15 cellular contexts compared by ENCODE assay signal in the genomic region with DNA sequence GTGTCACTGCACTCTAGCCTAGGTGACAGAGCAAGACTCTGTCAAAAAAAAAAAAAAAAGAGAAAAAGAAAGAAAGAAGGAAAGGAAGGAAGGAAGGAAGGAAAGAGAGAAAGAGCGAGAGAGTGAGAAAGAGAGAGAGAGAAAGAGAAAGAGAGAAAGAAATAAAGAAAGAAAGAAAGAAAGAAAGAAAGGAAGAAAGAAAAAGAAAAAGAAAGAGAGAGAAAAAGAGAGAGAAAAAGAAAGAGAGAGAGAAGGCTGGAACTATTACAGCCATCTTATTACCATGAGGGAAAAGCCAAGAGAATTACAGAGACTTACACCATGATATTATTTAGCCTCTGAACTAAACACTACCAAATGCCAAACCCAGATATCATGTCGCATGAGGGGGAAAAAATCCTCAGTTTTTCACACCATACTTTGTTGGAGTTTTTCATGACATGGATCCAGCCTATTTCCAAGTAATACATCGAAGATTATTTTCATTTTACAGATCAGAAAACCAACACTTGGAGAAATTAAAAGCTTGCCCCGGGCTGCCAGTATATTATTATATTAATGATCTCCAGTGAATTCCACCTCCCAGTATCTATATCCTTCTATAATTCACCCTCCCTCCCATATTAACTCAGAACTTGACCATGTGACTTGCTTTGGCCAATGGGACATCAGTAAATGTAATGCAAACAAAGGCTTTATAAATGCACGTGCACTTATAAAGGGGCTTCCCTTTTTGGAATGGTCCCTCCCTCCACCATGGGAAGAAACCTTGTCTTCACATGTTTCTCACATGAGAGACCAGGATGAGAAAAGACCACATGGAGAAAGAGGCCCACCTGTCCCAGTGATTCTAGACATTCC.
A peak's percentile ranks its signal among the peaks of the same experiment; 100 is the strongest.
DNase-seq lines count a peak whose midpoint lies in the region; ATAC-seq and TF ChIP-seq lines count a peak whose summit lies in the region.
"Had no signal": no experiment of that assay in that cellular context is flagged by ENCODE, and none has a peak within 500 bp of the region (broad histone marks: within the 10 kb centered on the region; RNA-seq: fewer than 3 reads in every experiment).

No MANE protein-coding gene starts in this region.

- peak; percentile 44 for DNase-seq in Karpas-422
- peak; percentile 5 for DNase-seq in endodermal cell
- no peak for DNase-seq in activated CD4-positive, alpha-beta T cell treated with anti-CD3 and anti-CD28 coated beads for 4 hours
- no peak for DNase-seq in colonic mucosa
- DNase-seq in upper lobe of left lung: no peak
- DNase-seq: Caco-2; CD4-positive, CD25-positive, alpha-beta regulatory T cell; CD8-positive, alpha-beta T cell; DMS153; DND-41; GM23248; H7; HCEC 1CT had no signal

- H3K9ac ChIP-seq in Karpas-422 (ENCODE audit: low read length): no peak overlapping the region
- H3K9ac ChIP-seq in endodermal cell (ENCODE audit: extremely low read depth, low read length, poor library complexity, severe bottlenecking): no peak overlapping the region
- no peak overlapping the region for H3K9ac ChIP-seq in colonic mucosa (ENCODE audit: low read depth in 2 of 2, low read length in 2 of 2)
- H3K9ac ChIP-seq: GM23248 had no signal

- 87 to 97% methylated on average over 3 to 5 of the region's 5 CpGs for WGBS in endodermal cell (ENCODE audit: insufficient coverage in 1 of 2, insufficient read length in 1 of 2), 2 experiments
- WGBS in upper lobe of left lung, 2 donors: 86 to 87% methylated on average over 5 of the region's 5 CpGs

- POLR2A ChIA-PET in HEK293 (lab: Yijun Ruan, JAX): no interaction called here

- no peaks in the 10 kb centered on the region for H3K27me3 ChIP-seq in Karpas-422 (ENCODE audit: low read length)
- H3K27me3 ChIP-seq in endodermal cell (ENCODE audit: control insufficient read depth, insufficient read depth, low read length, poor library complexity, severe bottlenecking): no peaks in the 10 kb centered on the region
- no peaks in the 10 kb centered on the region for H3K27me3 ChIP-seq in colonic mucosa
- no peaks in the 10 kb centered on the region for H3K27me3 ChIP-seq in upper lobe of left lung

- no peaks in the 10 kb centered on the region for H3K36me3 Mint-ChIP-seq in endodermal cell (ENCODE audit: low read depth)
- H3K36me3 Mint-ChIP-seq: CD4-positive, CD25-positive, alpha-beta regulatory T cell; CD8-positive, alpha-beta T cell had no signal

- H3K79me2 ChIP-seq in Karpas-422 (ENCODE audit: low read length): no peaks in the 10 kb centered on the region

- CTCF ChIA-PET in HEK293 (lab: Yijun Ruan, JAX): no interaction called here

- H3K27ac Mint-ChIP-seq in endodermal cell: no peak overlapping the region
- H3K27ac Mint-ChIP-seq: CD4-positive, CD25-positive, alpha-beta regulatory T cell; CD8-positive, alpha-beta T cell had no signal

- no peak for TF ChIP-seq EP300 in upper lobe of left lung (IDR thresholded peaks at IDR 0.05)

- no peak for ATAC-seq in upper lobe of left lung (ENCODE audit: low FRiP score in 2 of 2)
- ATAC-seq: CD8-positive, alpha-beta T cell had no signal

- no peak overlapping the region for H3K4me3 Mint-ChIP-seq in endodermal cell
- H3K4me3 Mint-ChIP-seq: CD4-positive, CD25-positive, alpha-beta regulatory T cell; CD8-positive, alpha-beta T cell had no signal

- H3K9me2 ChIP-seq in Karpas-422 (replicated peaks; ENCODE audit: insufficient read depth, low read length): no peaks in the 10 kb centered on the region

- no peaks in the 10 kb centered on the region for H3K9me3 ChIP-seq in HEK293 (ENCODE audit: control insufficient read depth, insufficient read depth, low read depth, low read length)
- H3K9me3 ChIP-seq in Karpas-422 (ENCODE audit: low read length): no peaks in the 10 kb centered on the region
- H3K9me3 ChIP-seq in endodermal cell (ENCODE audit: control insufficient read depth, low read length): peaks cover 10% of the 10 kb centered on the region
- H3K9me3 ChIP-seq in colonic mucosa: no peaks in the 10 kb centered on the region
- no peaks in the 10 kb centered on the region for H3K9me3 ChIP-seq in upper lobe of left lung
- H3K9me3 ChIP-seq: Caco-2 had no signal

- H3K4me1 ChIP-seq in HEK293 (ENCODE audit: control insufficient read depth, insufficient read depth, low read length) (no peaks in the 10 kb centered on the region), Karpas-422 (ENCODE audit: low read length) (no peaks in the 10 kb centered on the region), endodermal cell (ENCODE audit: control insufficient read depth, insufficient read depth, low read length) (no peaks in the 10 kb centered on the region), colonic mucosa (no peaks in the 10 kb centered on the region), upper lobe of left lung (no peaks in the 10 kb centered on the region)
- H3K4me1 ChIP-seq: Caco-2 had no signal

- H3K27ac ChIP-seq in HEK293 (ENCODE audit: extremely low read depth, low read depth, low read length) (no peak overlapping the region), Karpas-422 (ENCODE audit: low read length) (no peak overlapping the region), endodermal cell (ENCODE audit: low read depth, low read length) (no peak overlapping the region), colonic mucosa (no peak overlapping the region), upper lobe of left lung (no peak overlapping the region)
- H3K27ac ChIP-seq: C4-2B, GM23248 had no signal

- no peaks in the 10 kb centered on the region for H4K20me1 ChIP-seq in Karpas-422 (ENCODE audit: insufficient read depth, low read depth, low read length)

- H3K4me1 Mint-ChIP-seq in endodermal cell: peaks cover 7% of the 10 kb centered on the region
- H3K4me1 Mint-ChIP-seq: CD4-positive, CD25-positive, alpha-beta regulatory T cell had no signal

- TF ChIP-seq CTCF in HEK293 (tag by site-specific recombination; IDR thresholded peaks at IDR 0.05) (no peak), endodermal cell (conservative IDR thresholded peaks at IDR 0.05) (no peak), colonic mucosa (IDR thresholded peaks at IDR 0.05) (no peak), upper lobe of left lung (IDR thresholded peaks at IDR 0.05) (no peak)

- no peaks in the 10 kb centered on the region for H3K36me3 ChIP-seq in HEK293 (ENCODE audit: control insufficient read depth in 2 of 2, insufficient read depth in 1 of 2, low read length in 2 of 2)
- no peaks in the 10 kb centered on the region for H3K36me3 ChIP-seq in Karpas-422 (ENCODE audit: insufficient read depth, low read length)
- H3K36me3 ChIP-seq in endodermal cell (ENCODE audit: control insufficient read depth, insufficient read depth, low read length): no peaks in the 10 kb centered on the region
- H3K36me3 ChIP-seq in colonic mucosa: no peaks in the 10 kb centered on the region
- no peaks in the 10 kb centered on the region for H3K36me3 ChIP-seq in upper lobe of left lung

- TF ChIP-seq POLR2A in upper lobe of left lung (IDR thresholded peaks at IDR 0.05): no peak

- H3K4me3 ChIP-seq in HEK293 (ENCODE audit: low read depth, low read length) (no peak overlapping the region), Karpas-422 (ENCODE audit: low read length) (no peak overlapping the region), endodermal cell (ENCODE audit: low read length) (no peak overlapping the region), colonic mucosa (no peak overlapping the region), upper lobe of left lung (no peak overlapping the region)
- H3K4me3 ChIP-seq: GM23248 had no signal

- intact Hi-C loops in colonic mucosa (cut with DNase I): no loop called here

- no peak overlapping the region for H2AFZ ChIP-seq in Karpas-422 (ENCODE audit: low read length)
- H2AFZ ChIP-seq: GM23248 had no signal

- H3K9me3 Mint-ChIP-seq in endodermal cell: peaks cover 9% of the 10 kb centered on the region
- H3K9me3 Mint-ChIP-seq: CD8-positive, alpha-beta T cell had no signal

- no peak overlapping the region for H3K4me2 ChIP-seq in Karpas-422 (ENCODE audit: low read depth, low read length, poor library complexity, severe bottlenecking)

- H3K27me3 Mint-ChIP-seq in endodermal cell (ENCODE audit: insufficient read depth): no peaks in the 10 kb centered on the region
- H3K27me3 Mint-ChIP-seq: CD4-positive, CD25-positive, alpha-beta regulatory T cell had no signal

TF ChIP-seq in HEK293, 187 proteins besides CTCF, POLR2A, EP300 and RAD21:
- peak; percentile 58; the same call in 1 of the 2 replicates for TF ChIP-seq PRDM1 (tag by site-specific recombination; IDR thresholded peaks at IDR 0.05)
- TF ChIP-seq, protein P1, sequence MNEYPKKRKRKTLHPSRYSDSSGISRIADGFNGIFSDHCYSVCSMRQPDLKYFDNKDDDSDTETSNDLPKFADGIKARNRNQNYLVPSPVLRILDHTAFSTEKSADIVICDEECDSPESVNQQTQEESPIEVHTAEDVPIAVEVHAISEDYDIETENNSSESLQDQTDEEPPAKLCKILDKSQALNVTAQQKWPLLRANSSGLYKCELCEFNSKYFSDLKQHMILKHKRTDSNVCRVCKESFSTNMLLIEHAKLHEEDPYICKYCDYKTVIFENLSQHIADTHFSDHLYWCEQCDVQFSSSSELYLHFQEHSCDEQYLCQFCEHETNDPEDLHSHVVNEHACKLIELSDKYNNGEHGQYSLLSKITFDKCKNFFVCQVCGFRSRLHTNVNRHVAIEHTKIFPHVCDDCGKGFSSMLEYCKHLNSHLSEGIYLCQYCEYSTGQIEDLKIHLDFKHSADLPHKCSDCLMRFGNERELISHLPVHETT (tag by site-specific recombination; IDR thresholded peaks at IDR 0.05): no peak
- no peak for TF ChIP-seq MEIS1 (CRISPR knock-in tag; IDR thresholded peaks at IDR 0.05; ENCODE audit: borderline replicate concordance)
- TF ChIP-seq IKZF3 (tag by site-specific recombination; IDR thresholded peaks at IDR 0.05): no peak
- TF ChIP-seq ZNF366 (tag by site-specific recombination; conservative IDR thresholded peaks at IDR 0.05): peak; percentile 83
- peak; percentile 75 for TF ChIP-seq ZNF596 (tag by site-specific recombination; IDR thresholded peaks at IDR 0.05)
- no peak for TF ChIP-seq GLIS2 (tag by site-specific recombination; IDR thresholded peaks at IDR 0.05)

Comparison
In these comparisons a context has a peak if more than half of its experiments do, and no peak if none do; other contexts are left out.
1. DNase-seq: peak in Karpas-422 (single experiment) and endodermal cell (single experiment); none in activated CD4-positive, alpha-beta T cell treated with anti-CD3 and anti-CD28 coated beads for 4 hours (0 of 2), colonic mucosa (single experiment) and upper lobe of left lung (0 of 2).